In the genomic region with DNA sequence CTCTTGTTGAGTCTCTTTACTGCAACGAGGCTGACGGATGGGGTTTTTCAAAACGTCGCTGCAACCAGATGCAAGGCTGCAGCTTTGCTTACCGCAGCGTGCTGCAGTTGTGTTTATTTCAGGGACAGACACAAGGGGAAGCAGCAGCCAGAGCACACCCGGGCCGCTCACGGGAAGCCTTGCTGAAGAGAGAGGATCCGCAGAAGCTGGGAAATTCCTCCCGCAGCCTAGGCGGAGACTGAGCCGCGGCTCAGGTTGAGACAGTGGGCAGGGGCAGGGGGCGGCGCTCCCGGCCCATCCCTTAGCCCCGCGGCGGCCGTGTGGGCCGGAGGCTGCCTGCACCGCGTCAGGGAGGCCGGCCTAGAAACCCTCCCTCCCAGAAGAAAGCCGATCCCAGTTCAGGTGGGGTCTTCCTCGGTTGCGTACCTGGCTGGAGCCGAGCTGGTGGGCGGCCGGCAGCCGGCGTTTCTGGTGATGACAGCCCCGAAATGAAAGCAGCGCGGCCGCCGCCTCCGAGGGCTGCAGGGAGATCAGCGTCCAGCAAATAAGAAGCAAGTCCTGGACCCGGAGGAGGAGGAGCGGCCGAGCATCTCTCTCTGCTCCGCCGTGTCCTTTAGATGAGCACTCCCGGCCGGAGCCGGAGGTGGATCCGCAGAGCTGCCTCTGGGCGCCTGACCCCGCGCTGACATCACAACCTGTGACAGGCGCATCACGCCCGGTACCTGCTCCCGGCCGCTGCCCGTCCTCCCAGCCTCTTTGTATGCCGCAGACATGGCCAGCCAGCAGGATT, we compare ENCODE assay signal across 1 cellular context.
TF ChIP-seq lines count a peak whose summit lies in the region.

A gene (plus strand): TSS at position 750 of the 790 bp plus-strand sequence. CDS start 22 bp downstream, at position 772.

TF ChIP-seq in HepG2, 621 proteins besides CTCF, POLR2A, EP300 and RAD21 (continued from another document and continues in another):
- TF ChIP-seq, protein P1, sequence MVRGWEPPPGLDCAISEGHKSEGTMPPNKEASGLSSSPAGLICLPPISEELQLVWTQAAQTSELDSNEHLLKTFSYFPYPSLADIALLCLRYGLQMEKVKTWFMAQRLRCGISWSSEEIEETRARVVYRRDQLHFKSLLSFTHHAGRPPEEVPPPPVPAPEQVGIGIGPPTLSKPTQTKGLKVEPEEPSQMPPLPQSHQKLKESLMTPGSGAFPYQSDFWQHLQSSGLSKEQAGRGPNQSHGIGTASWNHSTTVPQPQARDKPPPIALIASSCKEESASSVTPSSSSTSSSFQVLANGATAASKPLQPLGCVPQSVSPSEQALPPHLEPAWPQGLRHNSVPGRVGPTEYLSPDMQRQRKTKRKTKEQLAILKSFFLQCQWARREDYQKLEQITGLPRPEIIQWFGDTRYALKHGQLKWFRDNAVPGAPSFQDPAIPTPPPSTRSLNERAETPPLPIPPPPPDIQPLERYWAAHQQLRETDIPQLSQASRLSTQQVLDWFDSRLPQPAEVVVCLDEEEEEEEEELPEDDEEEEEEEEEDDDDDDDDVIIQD (CRISPR knock-in tag; IDR thresholded peaks at IDR 0.05; ENCODE audit: low read depth): peak; percentile 54
- TF ChIP-seq ZNF547 (CRISPR knock-in tag; IDR thresholded peaks at IDR 0.05) (peak; percentile 29; the same call in 1 of the 2 replicates), NR2C2 (CRISPR knock-in tag; IDR thresholded peaks at IDR 0.05; ENCODE audit: borderline replicate concordance) (0 out of 2 replicates have a peak, but pooled peaks have one; percentile 43), STAT5B (CRISPR knock-in tag; IDR thresholded peaks at IDR 0.05) (no peak), RARA (CRISPR knock-in tag; IDR thresholded peaks at IDR 0.05) (peak; percentile 53; the same call in 1 of the 2 replicates), ZFP36L1 (CRISPR knock-in tag; IDR thresholded peaks at IDR 0.05) (peak; percentile 70; the same call in 1 of the 2 replicates), HIVEP1 (CRISPR knock-in tag; IDR thresholded peaks at IDR 0.05) (no peak), REL (CRISPR knock-in tag; conservative IDR thresholded peaks at IDR 0.05) (no peak), ZNF263 (CRISPR knock-in tag; IDR thresholded peaks at IDR 0.05) (peak; percentile 99), MYNN (CRISPR knock-in tag; IDR thresholded peaks at IDR 0.05; ENCODE audit: low read depth) (no peak; the same call in 1 of the 2 replicates), PAF1 (CRISPR knock-in tag; IDR thresholded peaks at IDR 0.05) (no peak), SP140L (CRISPR knock-in tag; IDR thresholded peaks at IDR 0.05; ENCODE audit: borderline replicate concordance) (0 out of 2 replicates have a peak, but pooled peaks have one; percentile 42), CEBPG (CRISPR knock-in tag; IDR thresholded peaks at IDR 0.05) (peak; percentile 15; the same call in 1 of the 2 replicates), ZNF550 (CRISPR knock-in tag; IDR thresholded peaks at IDR 0.05; ENCODE audit: borderline replicate concordance) (no peak), ATRX (CRISPR knock-in tag; IDR thresholded peaks at IDR 0.05; ENCODE audit: borderline replicate concordance) (no peak), GATAD2A (CRISPR knock-in tag; IDR thresholded peaks at IDR 0.05) (peak; percentile 60), SPEN (CRISPR knock-in tag; IDR thresholded peaks at IDR 0.05; ENCODE audit: low read depth) (peak; percentile 35; the same call in 1 of the 2 replicates), RCOR2 (CRISPR knock-in tag; IDR thresholded peaks at IDR 0.05) (peak; percentile 32; the same call in 1 of the 2 replicates), YEATS4 (CRISPR knock-in tag; IDR thresholded peaks at IDR 0.05; ENCODE audit: borderline replicate concordance) (peak; percentile 71; the same call in 1 of the 2 replicates), HOXD1 (CRISPR knock-in tag; IDR thresholded peaks at IDR 0.05) (no peak), HDAC1 (CRISPR knock-in tag; IDR thresholded peaks at IDR 0.05) (peak; percentile 83), TARDBP (CRISPR knock-in tag; IDR thresholded peaks at IDR 0.05) (no peak), BCL6 (CRISPR knock-in tag; IDR thresholded peaks at IDR 0.05) (peak; percentile 23; the same call in 1 of the 2 replicates), ZFP1 (CRISPR knock-in tag; IDR thresholded peaks at IDR 0.05) (no peak), ZFP41 (CRISPR knock-in tag; IDR thresholded peaks at IDR 0.05; ENCODE audit: borderline replicate concordance) (peak; percentile 62; the same call in 1 of the 2 replicates)
- TF ChIP-seq, protein P2, sequence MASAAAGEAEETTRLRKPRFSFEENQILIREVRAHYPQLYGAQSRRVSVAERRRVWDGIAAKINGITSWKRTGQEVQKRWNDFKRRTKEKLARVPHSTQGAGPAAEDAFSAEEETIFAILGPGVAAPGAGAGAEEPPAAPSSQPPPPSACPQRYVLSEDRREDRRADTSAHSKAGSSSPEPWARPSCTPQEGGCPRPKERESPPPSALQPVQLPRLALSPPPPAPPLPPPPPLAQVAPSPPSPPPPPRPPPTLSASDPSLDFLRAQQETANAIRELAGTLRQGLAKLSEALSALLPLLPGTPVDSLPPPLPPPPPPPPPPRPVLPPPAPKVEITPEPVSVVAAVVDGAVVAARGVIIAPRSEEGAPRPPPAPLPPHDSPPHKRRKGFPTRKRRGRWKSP (CRISPR knock-in tag; IDR thresholded peaks at IDR 0.05): peak; percentile 29; the same call in 1 of the 2 replicates
- TF ChIP-seq, protein P3, sequence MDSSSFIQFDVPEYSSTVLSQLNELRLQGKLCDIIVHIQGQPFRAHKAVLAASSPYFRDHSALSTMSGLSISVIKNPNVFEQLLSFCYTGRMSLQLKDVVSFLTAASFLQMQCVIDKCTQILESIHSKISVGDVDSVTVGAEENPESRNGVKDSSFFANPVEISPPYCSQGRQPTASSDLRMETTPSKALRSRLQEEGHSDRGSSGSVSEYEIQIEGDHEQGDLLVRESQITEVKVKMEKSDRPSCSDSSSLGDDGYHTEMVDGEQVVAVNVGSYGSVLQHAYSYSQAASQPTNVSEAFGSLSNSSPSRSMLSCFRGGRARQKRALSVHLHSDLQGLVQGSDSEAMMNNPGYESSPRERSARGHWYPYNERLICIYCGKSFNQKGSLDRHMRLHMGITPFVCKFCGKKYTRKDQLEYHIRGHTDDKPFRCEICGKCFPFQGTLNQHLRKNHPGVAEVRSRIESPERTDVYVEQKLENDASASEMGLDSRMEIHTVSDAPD (CRISPR knock-in tag; IDR thresholded peaks at IDR 0.05): no peak
- TF ChIP-seq, protein P4, sequence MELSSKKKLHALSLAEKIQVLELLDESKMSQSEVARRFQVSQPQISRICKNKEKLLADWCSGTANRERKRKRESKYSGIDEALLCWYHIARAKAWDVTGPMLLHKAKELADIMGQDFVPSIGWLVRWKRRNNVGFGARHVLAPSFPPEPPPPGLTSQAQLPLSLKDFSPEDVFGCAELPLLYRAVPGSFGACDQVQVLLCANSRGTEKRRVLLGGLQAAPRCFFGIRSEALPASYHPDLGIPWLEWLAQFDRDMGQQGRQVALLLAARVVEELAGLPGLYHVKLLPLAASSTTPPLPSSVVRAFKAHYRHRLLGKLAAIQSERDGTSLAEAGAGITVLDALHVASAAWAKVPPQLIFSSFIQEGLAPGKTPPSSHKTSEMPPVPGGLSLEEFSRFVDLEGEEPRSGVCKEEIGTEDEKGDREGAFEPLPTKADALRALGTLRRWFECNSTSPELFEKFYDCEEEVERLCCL (CRISPR knock-in tag; IDR thresholded peaks at IDR 0.05; ENCODE audit: borderline replicate concordance): no peak
- TF ChIP-seq, protein P5, sequence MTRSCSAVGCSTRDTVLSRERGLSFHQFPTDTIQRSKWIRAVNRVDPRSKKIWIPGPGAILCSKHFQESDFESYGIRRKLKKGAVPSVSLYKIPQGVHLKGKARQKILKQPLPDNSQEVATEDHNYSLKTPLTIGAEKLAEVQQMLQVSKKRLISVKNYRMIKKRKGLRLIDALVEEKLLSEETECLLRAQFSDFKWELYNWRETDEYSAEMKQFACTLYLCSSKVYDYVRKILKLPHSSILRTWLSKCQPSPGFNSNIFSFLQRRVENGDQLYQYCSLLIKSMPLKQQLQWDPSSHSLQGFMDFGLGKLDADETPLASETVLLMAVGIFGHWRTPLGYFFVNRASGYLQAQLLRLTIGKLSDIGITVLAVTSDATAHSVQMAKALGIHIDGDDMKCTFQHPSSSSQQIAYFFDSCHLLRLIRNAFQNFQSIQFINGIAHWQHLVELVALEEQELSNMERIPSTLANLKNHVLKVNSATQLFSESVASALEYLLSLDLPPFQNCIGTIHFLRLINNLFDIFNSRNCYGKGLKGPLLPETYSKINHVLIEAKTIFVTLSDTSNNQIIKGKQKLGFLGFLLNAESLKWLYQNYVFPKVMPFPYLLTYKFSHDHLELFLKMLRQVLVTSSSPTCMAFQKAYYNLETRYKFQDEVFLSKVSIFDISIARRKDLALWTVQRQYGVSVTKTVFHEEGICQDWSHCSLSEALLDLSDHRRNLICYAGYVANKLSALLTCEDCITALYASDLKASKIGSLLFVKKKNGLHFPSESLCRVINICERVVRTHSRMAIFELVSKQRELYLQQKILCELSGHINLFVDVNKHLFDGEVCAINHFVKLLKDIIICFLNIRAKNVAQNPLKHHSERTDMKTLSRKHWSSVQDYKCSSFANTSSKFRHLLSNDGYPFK (CRISPR knock-in tag; IDR thresholded peaks at IDR 0.05; ENCODE audit: borderline replicate concordance): peak; percentile 38; the same call in 1 of the 2 replicates
- TF ChIP-seq, protein P6, sequence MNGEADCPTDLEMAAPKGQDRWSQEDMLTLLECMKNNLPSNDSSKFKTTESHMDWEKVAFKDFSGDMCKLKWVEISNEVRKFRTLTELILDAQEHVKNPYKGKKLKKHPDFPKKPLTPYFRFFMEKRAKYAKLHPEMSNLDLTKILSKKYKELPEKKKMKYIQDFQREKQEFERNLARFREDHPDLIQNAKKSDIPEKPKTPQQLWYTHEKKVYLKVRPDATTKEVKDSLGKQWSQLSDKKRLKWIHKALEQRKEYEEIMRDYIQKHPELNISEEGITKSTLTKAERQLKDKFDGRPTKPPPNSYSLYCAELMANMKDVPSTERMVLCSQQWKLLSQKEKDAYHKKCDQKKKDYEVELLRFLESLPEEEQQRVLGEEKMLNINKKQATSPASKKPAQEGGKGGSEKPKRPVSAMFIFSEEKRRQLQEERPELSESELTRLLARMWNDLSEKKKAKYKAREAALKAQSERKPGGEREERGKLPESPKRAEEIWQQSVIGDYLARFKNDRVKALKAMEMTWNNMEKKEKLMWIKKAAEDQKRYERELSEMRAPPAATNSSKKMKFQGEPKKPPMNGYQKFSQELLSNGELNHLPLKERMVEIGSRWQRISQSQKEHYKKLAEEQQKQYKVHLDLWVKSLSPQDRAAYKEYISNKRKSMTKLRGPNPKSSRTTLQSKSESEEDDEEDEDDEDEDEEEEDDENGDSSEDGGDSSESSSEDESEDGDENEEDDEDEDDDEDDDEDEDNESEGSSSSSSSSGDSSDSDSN (CRISPR knock-in tag; IDR thresholded peaks at IDR 0.05): peak; percentile 87
- TF ChIP-seq, protein P7, sequence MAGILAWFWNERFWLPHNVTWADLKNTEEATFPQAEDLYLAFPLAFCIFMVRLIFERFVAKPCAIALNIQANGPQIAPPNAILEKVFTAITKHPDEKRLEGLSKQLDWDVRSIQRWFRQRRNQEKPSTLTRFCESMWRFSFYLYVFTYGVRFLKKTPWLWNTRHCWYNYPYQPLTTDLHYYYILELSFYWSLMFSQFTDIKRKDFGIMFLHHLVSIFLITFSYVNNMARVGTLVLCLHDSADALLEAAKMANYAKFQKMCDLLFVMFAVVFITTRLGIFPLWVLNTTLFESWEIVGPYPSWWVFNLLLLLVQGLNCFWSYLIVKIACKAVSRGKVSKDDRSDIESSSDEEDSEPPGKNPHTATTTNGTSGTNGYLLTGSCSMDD (CRISPR knock-in tag; IDR thresholded peaks at IDR 0.05): no peak
- TF ChIP-seq, protein P8, sequence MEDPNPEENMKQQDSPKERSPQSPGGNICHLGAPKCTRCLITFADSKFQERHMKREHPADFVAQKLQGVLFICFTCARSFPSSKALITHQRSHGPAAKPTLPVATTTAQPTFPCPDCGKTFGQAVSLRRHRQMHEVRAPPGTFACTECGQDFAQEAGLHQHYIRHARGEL (CRISPR knock-in tag; IDR thresholded peaks at IDR 0.05): no peak
- TF ChIP-seq, protein P9, sequence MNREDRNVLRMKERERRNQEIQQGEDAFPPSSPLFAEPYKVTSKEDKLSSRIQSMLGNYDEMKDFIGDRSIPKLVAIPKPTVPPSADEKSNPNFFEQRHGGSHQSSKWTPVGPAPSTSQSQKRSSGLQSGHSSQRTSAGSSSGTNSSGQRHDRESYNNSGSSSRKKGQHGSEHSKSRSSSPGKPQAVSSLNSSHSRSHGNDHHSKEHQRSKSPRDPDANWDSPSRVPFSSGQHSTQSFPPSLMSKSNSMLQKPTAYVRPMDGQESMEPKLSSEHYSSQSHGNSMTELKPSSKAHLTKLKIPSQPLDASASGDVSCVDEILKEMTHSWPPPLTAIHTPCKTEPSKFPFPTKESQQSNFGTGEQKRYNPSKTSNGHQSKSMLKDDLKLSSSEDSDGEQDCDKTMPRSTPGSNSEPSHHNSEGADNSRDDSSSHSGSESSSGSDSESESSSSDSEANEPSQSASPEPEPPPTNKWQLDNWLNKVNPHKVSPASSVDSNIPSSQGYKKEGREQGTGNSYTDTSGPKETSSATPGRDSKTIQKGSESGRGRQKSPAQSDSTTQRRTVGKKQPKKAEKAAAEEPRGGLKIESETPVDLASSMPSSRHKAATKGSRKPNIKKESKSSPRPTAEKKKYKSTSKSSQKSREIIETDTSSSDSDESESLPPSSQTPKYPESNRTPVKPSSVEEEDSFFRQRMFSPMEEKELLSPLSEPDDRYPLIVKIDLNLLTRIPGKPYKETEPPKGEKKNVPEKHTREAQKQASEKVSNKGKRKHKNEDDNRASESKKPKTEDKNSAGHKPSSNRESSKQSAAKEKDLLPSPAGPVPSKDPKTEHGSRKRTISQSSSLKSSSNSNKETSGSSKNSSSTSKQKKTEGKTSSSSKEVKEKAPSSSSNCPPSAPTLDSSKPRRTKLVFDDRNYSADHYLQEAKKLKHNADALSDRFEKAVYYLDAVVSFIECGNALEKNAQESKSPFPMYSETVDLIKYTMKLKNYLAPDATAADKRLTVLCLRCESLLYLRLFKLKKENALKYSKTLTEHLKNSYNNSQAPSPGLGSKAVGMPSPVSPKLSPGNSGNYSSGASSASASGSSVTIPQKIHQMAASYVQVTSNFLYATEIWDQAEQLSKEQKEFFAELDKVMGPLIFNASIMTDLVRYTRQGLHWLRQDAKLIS (CRISPR knock-in tag; IDR thresholded peaks at IDR 0.05): no peak
- TF ChIP-seq, protein P10, sequence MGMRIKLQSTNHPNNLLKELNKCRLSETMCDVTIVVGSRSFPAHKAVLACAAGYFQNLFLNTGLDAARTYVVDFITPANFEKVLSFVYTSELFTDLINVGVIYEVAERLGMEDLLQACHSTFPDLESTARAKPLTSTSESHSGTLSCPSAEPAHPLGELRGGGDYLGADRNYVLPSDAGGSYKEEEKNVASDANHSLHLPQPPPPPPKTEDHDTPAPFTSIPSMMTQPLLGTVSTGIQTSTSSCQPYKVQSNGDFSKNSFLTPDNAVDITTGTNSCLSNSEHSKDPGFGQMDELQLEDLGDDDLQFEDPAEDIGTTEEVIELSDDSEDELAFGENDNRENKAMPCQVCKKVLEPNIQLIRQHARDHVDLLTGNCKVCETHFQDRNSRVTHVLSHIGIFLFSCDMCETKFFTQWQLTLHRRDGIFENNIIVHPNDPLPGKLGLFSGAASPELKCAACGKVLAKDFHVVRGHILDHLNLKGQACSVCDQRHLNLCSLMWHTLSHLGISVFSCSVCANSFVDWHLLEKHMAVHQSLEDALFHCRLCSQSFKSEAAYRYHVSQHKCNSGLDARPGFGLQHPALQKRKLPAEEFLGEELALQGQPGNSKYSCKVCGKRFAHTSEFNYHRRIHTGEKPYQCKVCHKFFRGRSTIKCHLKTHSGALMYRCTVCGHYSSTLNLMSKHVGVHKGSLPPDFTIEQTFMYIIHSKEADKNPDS (CRISPR knock-in tag; IDR thresholded peaks at IDR 0.05): 0 out of 2 replicates have a peak, but pooled peaks have one; percentile 41
